Comparison of ENCODE assay signal across 10 cellular contexts in the genomic region with DNA sequence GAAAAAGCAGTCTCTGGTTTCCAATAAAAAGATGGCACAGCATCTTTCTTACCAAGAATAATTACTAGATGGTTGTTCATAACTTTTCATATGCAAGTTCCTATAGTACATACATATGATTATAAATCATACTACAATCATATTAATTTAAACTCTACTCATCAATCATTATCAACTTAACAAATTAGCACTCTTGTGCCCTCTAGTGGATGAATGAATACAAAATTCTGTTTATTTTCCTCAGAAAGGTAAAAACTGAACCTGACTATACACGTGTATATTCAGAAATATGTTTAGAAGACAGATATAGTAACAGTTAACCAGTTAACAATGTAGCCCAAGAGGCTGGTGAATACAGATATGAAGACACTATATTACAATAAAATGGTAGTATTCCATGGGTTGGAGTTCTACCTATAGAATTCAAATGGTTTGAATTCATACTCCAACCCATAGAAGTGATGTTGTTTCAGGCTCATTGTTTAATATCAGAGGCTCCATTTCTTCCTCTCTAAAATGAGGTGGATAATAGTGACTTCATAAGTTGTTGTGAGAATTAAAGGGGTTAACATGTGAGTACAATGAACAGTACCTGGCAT.
DNase-seq lines count a peak whose midpoint lies in the region; ATAC-seq, FAIRE-seq and TF ChIP-seq lines count a peak whose summit lies in the region.
"Had no signal": no experiment of that assay in that cellular context is flagged by ENCODE, and none has a peak within 500 bp of the region (broad histone marks: within the 10 kb centered on the region; RNA-seq: fewer than 3 reads in every experiment).

No MANE protein-coding gene starts in this region.

- H3K27ac ChIP-seq in A549 (no peak overlapping the region), RWPE2 (ENCODE audit: poor library complexity, severe bottlenecking) (no peak overlapping the region)
- H3K27ac ChIP-seq: upper lobe of left lung had no signal

- ATAC-seq in A549: no peak
- no peak for ATAC-seq in RWPE2 (ENCODE audit: low read depth)
- no peak for ATAC-seq in stimulated activated naive CD8-positive, alpha-beta T cell treated with anti-CD3 and anti-CD28 coated beads, Interleukin-15, Interleukin-2, amounts not matched to agents 100 U/mL and 50 U/mL, for 24 hours
- ATAC-seq in HG03571 (IDR thresholded peaks at IDR 0.05; ENCODE audit: unreplicated experiment): no peak

- H3K9me3 ChIP-seq in A549 (no peaks in the 10 kb centered on the region), RWPE2 (ENCODE audit: severe bottlenecking) (no peaks in the 10 kb centered on the region)
- H3K9me3 ChIP-seq: upper lobe of left lung had no signal

- no peak for FAIRE-seq in A549 (lab: Jason Lieb, UNC)

- POLR2A ChIA-PET in A549 (lab: Yijun Ruan, JAX): no interaction called here

- DNase-seq in A549 (ENCODE audit: low read depth in 1 of 2, low spot score in 1 of 2) (peak; percentile 0 to 21), RWPE2 (ENCODE audit: low spot score) (no peak), glomerular endothelial cell (ENCODE audit: extremely low read depth, low read depth, low spot score) (peak; percentile 37), globus pallidus (ENCODE audit: low spot score) (no peak), NCI-H2227 treated with DMSO at 0.1 percent for 48 hours (lab: John Stamatoyannopoulos, UW) (no peak)
- DNase-seq in stimulated activated naive CD8-positive, alpha-beta T cell treated with anti-CD3 and anti-CD28 coated beads, Interleukin-15, Interleukin-2, amounts not matched to agents 100 U/mL and 50 U/mL, for 24 hours: no peak
- DNase-seq: upper lobe of left lung had no signal

- no peaks in the 10 kb centered on the region for H3K4me1 ChIP-seq in A549
- H3K4me1 ChIP-seq in RWPE2 (ENCODE audit: insufficient read depth, poor library complexity, severe bottlenecking): no peaks in the 10 kb centered on the region
- H3K4me1 ChIP-seq: upper lobe of left lung had no signal

- no peaks in the 10 kb centered on the region for H3K36me3 ChIP-seq in RWPE2 (ENCODE audit: low read depth)
- H3K36me3 ChIP-seq: upper lobe of left lung had no signal

- TF ChIP-seq POLR2A in A549 (IDR thresholded peaks at IDR 0.05; ENCODE audit: low read length): no peak

- TF ChIP-seq RAD21 in A549 (conservative IDR thresholded peaks at IDR 0.05 in 1 of 2, IDR thresholded peaks at IDR 0.05 in 1 of 2): peak; percentile 31 to 33; a peak in 3 of 5 replicates

- no peak for TF ChIP-seq EP300 in A549 (IDR thresholded peaks at IDR 0.05)

- CTCF ChIA-PET in A549 (lab: Yijun Ruan, JAX): no interaction called here

- WGBS in A549 (ENCODE audit: missing lambda C conversion rate): 6% methylated on average over 1 of the region's 1 CpG

- no peak overlapping the region for H3K4me2 ChIP-seq in A549

- H3K4me3 ChIP-seq in A549 (no peak overlapping the region), GM12875 (ENCODE audit: low read depth, low read length) (no peak overlapping the region), RWPE2 (ENCODE audit: severe bottlenecking) (no peak overlapping the region)
- H3K4me3 ChIP-seq: lung, upper lobe of left lung had no signal

- H3K27me3 ChIP-seq in RWPE2 (ENCODE audit: insufficient read depth, poor library complexity, severe bottlenecking): no peaks in the 10 kb centered on the region
- H3K27me3 ChIP-seq: upper lobe of left lung had no signal

- TF ChIP-seq CTCF in A549 (IDR thresholded peaks at IDR 0.05) (peak; percentile 34; the same call in 2 of the 3 replicates), GM12875 (IDR thresholded peaks at IDR 0.05; ENCODE audit: borderline replicate concordance, insufficient read depth, low read depth, low read length) (peak; percentile 9; the same call in 1 of the 2 replicates), RWPE2 (IDR thresholded peaks at IDR 0.05; ENCODE audit: poor library complexity, severe bottlenecking) (peak; percentile 85)

TF ChIP-seq in A549, 52 proteins besides CTCF, POLR2A, EP300 and RAD21:
- peak; percentile 34; the same call in 1 of the 3 replicates for TF ChIP-seq SMC3 (IDR thresholded peaks at IDR 0.05)
- TF ChIP-seq TP53 (CRISPR knock-in tag; IDR thresholded peaks at IDR 0.05): no peak
- no peak for TF ChIP-seq JUN (IDR thresholded peaks at IDR 0.05)

Comparison
In these comparisons a context has a peak if more than half of its experiments do, and no peak if none do; other contexts are left out.
1. DNase-seq: peak in A549 (2 of 2) and glomerular endothelial cell (single experiment); none in RWPE2 (single experiment), globus pallidus (single experiment), NCI-H2227 treated with DMSO at 0.1 percent for 48 hours (single experiment) and stimulated activated naive CD8-positive, alpha-beta T cell treated with anti-CD3 and anti-CD28 coated beads, Interleukin-15, Interleukin-2, amounts not matched to agents 100 U/mL and 50 U/mL, for 24 hours (single experiment).
2. CTCF ChIP-seq: peak in every context shown above with its lines; median percentile 85 in RWPE2; 34 in A549; 9 in GM12875.